15 cellular contexts compared by ENCODE assay signal in the genomic region with DNA sequence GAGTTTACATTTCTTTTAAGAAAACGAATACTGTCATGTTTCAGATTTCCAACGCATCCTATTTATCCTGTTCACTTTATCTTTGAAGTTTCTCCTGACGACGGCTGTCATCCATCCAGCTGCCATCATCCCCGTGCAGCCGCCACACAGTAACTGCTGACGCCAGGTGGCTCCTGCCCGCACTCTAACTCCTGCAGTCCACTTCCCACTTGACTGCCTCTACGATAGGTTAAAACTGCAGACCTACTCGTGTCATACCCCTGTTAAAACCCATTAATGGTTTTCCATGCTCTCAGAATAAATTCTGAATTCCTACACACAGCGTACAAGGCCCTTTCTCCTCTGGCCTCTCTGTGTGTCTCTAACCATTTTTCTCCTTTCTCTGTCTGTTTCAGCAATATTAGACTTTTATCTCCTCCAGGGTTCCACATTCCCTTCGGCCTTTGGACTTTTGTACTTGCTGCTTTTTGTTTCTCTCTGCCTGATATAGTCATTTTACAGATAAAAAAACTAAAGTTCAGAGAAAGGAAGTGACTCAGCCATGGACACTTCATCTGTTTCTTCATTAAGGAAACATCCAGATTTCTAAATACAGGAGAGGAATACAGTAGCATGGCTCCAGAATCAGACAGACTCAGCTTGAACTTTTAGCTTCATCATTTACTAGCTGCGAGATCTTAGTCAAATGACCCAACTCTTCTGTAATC.
A peak's percentile ranks its signal among the peaks of the same experiment; 100 is the strongest.
DNase-seq lines count a peak whose midpoint lies in the region; ATAC-seq and TF ChIP-seq lines count a peak whose summit lies in the region.
"Had no signal": no experiment of that assay in that cellular context is flagged by ENCODE, and none has a peak within 500 bp of the region (broad histone marks: within the 10 kb centered on the region; RNA-seq: fewer than 3 reads in every experiment).

No MANE protein-coding gene starts in this region.

- DNase-seq in COLO829 (ENCODE audit: low spot score): peak; percentile 8
- DNase-seq in M059J (ENCODE audit: low read depth): peak; percentile 77
- no peak for DNase-seq in chondrocyte (ENCODE audit: low spot score)
- no peak for DNase-seq in left lobe of liver (ENCODE audit: low spot score)
- no peak for DNase-seq in NCI-H2029 (lab: John Stamatoyannopoulos, UW)
- no peak for DNase-seq in WTC11 (ENCODE audit: low spot score)
- DNase-seq in activated T-cell treated with anti-CD3 and anti-CD28 coated beads, Interleukin-2, amount 50 U/mL, for 1 hour: no peak
- DNase-seq: activated CD4-positive, alpha-beta T cell treated with anti-CD3 and anti-CD28 coated beads, Interleukin-2, amount 50 U/mL, for 48 hours; activated naive CD8-positive, alpha-beta T cell treated with anti-CD3 and anti-CD28 coated beads, Interleukin-2, amount 10 ng/mL, durations not matched to agents 7 days and 5 days; endodermal cell; KBM-7; left colon; NCI-H446 treated with DMSO at 0.1 percent for 48 hours; stimulated activated CD4-positive, alpha-beta T cell treated with anti-CD3 and anti-CD28 coated beads, Interleukin-4, amount 100 ng/mL, for 4 hours had no signal

- ATAC-seq in left lobe of liver: peak; percentile 65
- ATAC-seq in WTC11: no peak
- no peak for ATAC-seq in HG03469 (IDR thresholded peaks at IDR 0.05; ENCODE audit: unreplicated experiment)
- ATAC-seq: left colon had no signal

- H3K4me1 Mint-ChIP-seq in chondrocyte (ENCODE audit: low read depth): peaks cover 47% of the 10 kb centered on the region
- H3K4me1 Mint-ChIP-seq in WTC11: peaks cover 36% of the 10 kb centered on the region

- peak overlapping the region; percentile 84 for H3K27ac Mint-ChIP-seq in chondrocyte (ENCODE audit: unreplicated experiment)
- no peak overlapping the region for H3K27ac Mint-ChIP-seq in WTC11
- H3K27ac Mint-ChIP-seq: activated naive CD8-positive, alpha-beta T cell treated with anti-CD3 and anti-CD28 coated beads, Interleukin-2, amount 10 ng/mL, durations not matched to agents 7 days and 5 days; endodermal cell had no signal

- H3K36me3 Mint-ChIP-seq in chondrocyte (ENCODE audit: low read depth) (no peaks in the 10 kb centered on the region), WTC11 (no peaks in the 10 kb centered on the region)

- POLR2A ChIA-PET in WTC11 (lab: Charles Lee): no interaction called here

- peaks cover 3% of the 10 kb centered on the region for H3K9me3 Mint-ChIP-seq in chondrocyte (ENCODE audit: low read depth)
- 0 out of 2 replicates have a peak, but pooled peaks cover 5% of the 10 kb centered on the region for H3K9me3 Mint-ChIP-seq in WTC11
- H3K9me3 Mint-ChIP-seq: activated naive CD8-positive, alpha-beta T cell treated with anti-CD3 and anti-CD28 coated beads, Interleukin-2, amount 10 ng/mL, durations not matched to agents 7 days and 5 days; endodermal cell had no signal

- CTCF ChIA-PET in WTC11 (lab: Charles Lee): interaction anchor here (1.6 kb wide), 1 partner anchor 128 kb away, joined by 5 read pairs; no protein-coding TSS in a partner anchor

- H3K27me3 Mint-ChIP-seq in chondrocyte (ENCODE audit: low read depth) (no peaks in the 10 kb centered on the region), WTC11 (ENCODE audit: low read depth) (no peaks in the 10 kb centered on the region)

- H3K4me3 Mint-ChIP-seq in chondrocyte (ENCODE audit: unreplicated experiment): peak overlapping the region; percentile 10
- no peak overlapping the region for H3K4me3 Mint-ChIP-seq in WTC11
- H3K4me3 Mint-ChIP-seq: activated naive CD8-positive, alpha-beta T cell treated with anti-CD3 and anti-CD28 coated beads, Interleukin-2, amount 10 ng/mL, durations not matched to agents 7 days and 5 days; endodermal cell had no signal

- TF ChIP-seq CTCF in chondrocyte (IDR thresholded peaks at IDR 0.05) (no peak), WTC11 (IDR thresholded peaks at IDR 0.05) (no peak)

TF ChIP-seq in WTC11, 78 proteins besides CTCF, POLR2A, EP300 and RAD21 (continues in another document):
- TF ChIP-seq NFATC4 (CRISPR knock-in tag; IDR thresholded peaks at IDR 0.05) (no peak), MXD4 (CRISPR knock-in tag; IDR thresholded peaks at IDR 0.05; ENCODE audit: borderline replicate concordance) (no peak), SMAD4 (CRISPR knock-in tag; IDR thresholded peaks at IDR 0.05) (no peak), ZSCAN18 (CRISPR knock-in tag; IDR thresholded peaks at IDR 0.05) (no peak), ATF1 (CRISPR knock-in tag; IDR thresholded peaks at IDR 0.05) (no peak), ZNF425 (CRISPR knock-in tag; conservative IDR thresholded peaks at IDR 0.05) (no peak), ZBTB43 (CRISPR knock-in tag; IDR thresholded peaks at IDR 0.05) (no peak), NR2C2 (CRISPR knock-in tag; IDR thresholded peaks at IDR 0.05) (no peak)
- TF ChIP-seq, protein P1, sequence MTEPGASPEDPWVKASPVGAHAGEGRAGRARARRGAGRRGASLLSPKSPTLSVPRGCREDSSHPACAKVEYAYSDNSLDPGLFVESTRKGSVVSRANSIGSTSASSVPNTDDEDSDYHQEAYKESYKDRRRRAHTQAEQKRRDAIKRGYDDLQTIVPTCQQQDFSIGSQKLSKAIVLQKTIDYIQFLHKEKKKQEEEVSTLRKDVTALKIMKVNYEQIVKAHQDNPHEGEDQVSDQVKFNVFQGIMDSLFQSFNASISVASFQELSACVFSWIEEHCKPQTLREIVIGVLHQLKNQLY (CRISPR knock-in tag; IDR thresholded peaks at IDR 0.05): no peak
- TF ChIP-seq, protein P2, sequence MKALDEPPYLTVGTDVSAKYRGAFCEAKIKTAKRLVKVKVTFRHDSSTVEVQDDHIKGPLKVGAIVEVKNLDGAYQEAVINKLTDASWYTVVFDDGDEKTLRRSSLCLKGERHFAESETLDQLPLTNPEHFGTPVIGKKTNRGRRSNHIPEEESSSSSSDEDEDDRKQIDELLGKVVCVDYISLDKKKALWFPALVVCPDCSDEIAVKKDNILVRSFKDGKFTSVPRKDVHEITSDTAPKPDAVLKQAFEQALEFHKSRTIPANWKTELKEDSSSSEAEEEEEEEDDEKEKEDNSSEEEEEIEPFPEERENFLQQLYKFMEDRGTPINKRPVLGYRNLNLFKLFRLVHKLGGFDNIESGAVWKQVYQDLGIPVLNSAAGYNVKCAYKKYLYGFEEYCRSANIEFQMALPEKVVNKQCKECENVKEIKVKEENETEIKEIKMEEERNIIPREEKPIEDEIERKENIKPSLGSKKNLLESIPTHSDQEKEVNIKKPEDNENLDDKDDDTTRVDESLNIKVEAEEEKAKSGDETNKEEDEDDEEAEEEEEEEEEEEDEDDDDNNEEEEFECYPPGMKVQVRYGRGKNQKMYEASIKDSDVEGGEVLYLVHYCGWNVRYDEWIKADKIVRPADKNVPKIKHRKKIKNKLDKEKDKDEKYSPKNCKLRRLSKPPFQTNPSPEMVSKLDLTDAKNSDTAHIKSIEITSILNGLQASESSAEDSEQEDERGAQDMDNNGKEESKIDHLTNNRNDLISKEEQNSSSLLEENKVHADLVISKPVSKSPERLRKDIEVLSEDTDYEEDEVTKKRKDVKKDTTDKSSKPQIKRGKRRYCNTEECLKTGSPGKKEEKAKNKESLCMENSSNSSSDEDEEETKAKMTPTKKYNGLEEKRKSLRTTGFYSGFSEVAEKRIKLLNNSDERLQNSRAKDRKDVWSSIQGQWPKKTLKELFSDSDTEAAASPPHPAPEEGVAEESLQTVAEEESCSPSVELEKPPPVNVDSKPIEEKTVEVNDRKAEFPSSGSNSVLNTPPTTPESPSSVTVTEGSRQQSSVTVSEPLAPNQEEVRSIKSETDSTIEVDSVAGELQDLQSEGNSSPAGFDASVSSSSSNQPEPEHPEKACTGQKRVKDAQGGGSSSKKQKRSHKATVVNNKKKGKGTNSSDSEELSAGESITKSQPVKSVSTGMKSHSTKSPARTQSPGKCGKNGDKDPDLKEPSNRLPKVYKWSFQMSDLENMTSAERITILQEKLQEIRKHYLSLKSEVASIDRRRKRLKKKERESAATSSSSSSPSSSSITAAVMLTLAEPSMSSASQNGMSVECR (CRISPR knock-in tag; IDR thresholded peaks at IDR 0.05; ENCODE audit: borderline replicate concordance): no peak

Comparison
In these comparisons a context has a peak if more than half of its experiments do, and no peak if none do; other contexts are left out.
1. DNase-seq: peak in COLO829 (single experiment) and M059J (single experiment); none in chondrocyte (single experiment), left lobe of liver (single experiment), NCI-H2029 (single experiment), WTC11 (single experiment) and activated T-cell treated with anti-CD3 and anti-CD28 coated beads, Interleukin-2, amount 50 U/mL, for 1 hour (single experiment).